Comparison of ENCODE assay signal across 29 cellular contexts in the genomic region with DNA sequence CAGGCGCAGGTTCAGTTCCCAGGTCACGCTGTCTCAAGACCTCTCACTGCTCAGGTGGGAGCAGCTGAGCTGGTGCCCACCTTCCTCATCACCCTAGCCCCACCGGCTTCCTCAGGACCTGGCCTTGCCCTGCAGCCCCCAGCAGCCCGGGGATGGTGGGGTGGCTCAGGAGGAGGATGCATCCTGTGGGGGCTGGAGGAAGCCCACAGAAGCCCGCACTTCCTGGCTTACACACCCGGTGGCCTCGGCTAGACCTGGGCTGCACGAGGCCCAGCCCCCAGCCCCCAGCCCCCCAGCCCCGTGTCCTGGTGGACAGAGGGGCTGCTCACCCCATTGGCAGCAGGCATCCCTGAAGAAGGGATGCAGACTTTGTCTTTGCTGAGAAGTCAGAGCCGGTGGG.
"Had no signal": no experiment of that assay in that cellular context is flagged by ENCODE, and none has a peak within 500 bp of the region (broad histone marks: within the 10 kb centered on the region; RNA-seq: fewer than 3 reads in every experiment).

No MANE protein-coding gene starts in this region.

- ATAC-seq: foreskin keratinocyte; gastroesophageal sphincter; heart left ventricle; left cardiac atrium; left lung; mucosa of descending colon; naive thymus-derived CD4-positive, alpha-beta T cell; sciatic nerve had no signal

- H3K4me3 ChIP-seq: esophagus muscularis mucosa, gastroesophageal sphincter, heart left ventricle, hepatocyte, left lung, mucosa of descending colon, neural progenitor cell, prostate gland, right atrium auricular region, smooth muscle cell, stomach, thyroid gland, vagina had no signal

- H3K9me3 ChIP-seq: esophagus muscularis mucosa, gastroesophageal sphincter, heart left ventricle, left lung, mucosa of descending colon, prostate gland, right atrium auricular region, stomach, thyroid gland, vagina had no signal

- H3K4me3 Mint-ChIP-seq: mesothelial cell of epicardium; naive thymus-derived CD4-positive, alpha-beta T cell; nephron; neural progenitor cell had no signal

- DNase-seq: cortex of kidney; effector CD8-positive, alpha-beta T cell; foreskin keratinocyte; heart left ventricle; left cardiac atrium; left lung; mesenchymal stem cell; mucosa of descending colon; naive thymus-derived CD4-positive, alpha-beta T cell; stimulated activated CD4-positive, alpha-beta T cell treated with anti-CD3 and anti-CD28 coated beads, Interleukin-12 subunit alpha, Interleukin-12 subunit beta, amount 100 ng/mL, for 4 hours; stimulated activated CD4-positive, alpha-beta T cell treated with anti-CD3 and anti-CD28 coated beads, Interleukin-1b, Interleukin-23, amount 100 ng/mL, for 48 hours; stimulated activated CD4-positive, alpha-beta T cell treated with anti-CD3 and anti-CD28 coated beads, Interleukin-4, amount 100 ng/mL, for 1 hour; stimulated activated CD8-positive, alpha-beta memory T cell treated with anti-CD3 and anti-CD28 coated beads, Interleukin-4, amount 100 ng/mL, for 48 hours; stimulated activated naive CD4-positive, alpha-beta T cell treated with Interleukin-2 at 50 U/mL for 16 hours; stomach; thyroid gland; trophoblast cell had no signal

- H3K27ac ChIP-seq: esophagus muscularis mucosa, foreskin keratinocyte, gastroesophageal sphincter, heart left ventricle, hepatocyte, left lung, neural progenitor cell, parathyroid adenoma, prostate gland, right atrium auricular region, stomach, thyroid gland, vagina had no signal

- H2AFZ ChIP-seq: hepatocyte, neural progenitor cell, parathyroid adenoma had no signal

- H3K27me3 ChIP-seq: esophagus muscularis mucosa, foreskin keratinocyte, gastroesophageal sphincter, heart left ventricle, hepatocyte, left lung, neural progenitor cell, right atrium auricular region, stomach, thyroid gland, vagina had no signal

- H3K4me1 Mint-ChIP-seq: mesothelial cell of epicardium had no signal

- H3K9me3 Mint-ChIP-seq: mesothelial cell of epicardium; naive thymus-derived CD4-positive, alpha-beta T cell; nephron; neural progenitor cell had no signal

- H3K36me3 ChIP-seq: neural progenitor cell, prostate gland, right atrium auricular region, thyroid gland, vagina had no signal

- H3K4me2 ChIP-seq: hepatocyte, neural progenitor cell, smooth muscle cell had no signal

- H3K79me2 ChIP-seq: hepatocyte, parathyroid adenoma had no signal

- H3K27ac Mint-ChIP-seq: mesothelial cell of epicardium; naive thymus-derived CD4-positive, alpha-beta T cell had no signal

- H3K4me1 ChIP-seq: foreskin keratinocyte, parathyroid adenoma had no signal

- H3K36me3 Mint-ChIP-seq: mesothelial cell of epicardium; naive thymus-derived CD4-positive, alpha-beta T cell; neural progenitor cell had no signal
